Comparison of ENCODE assay signal across 13 cellular contexts in the genomic region with DNA sequence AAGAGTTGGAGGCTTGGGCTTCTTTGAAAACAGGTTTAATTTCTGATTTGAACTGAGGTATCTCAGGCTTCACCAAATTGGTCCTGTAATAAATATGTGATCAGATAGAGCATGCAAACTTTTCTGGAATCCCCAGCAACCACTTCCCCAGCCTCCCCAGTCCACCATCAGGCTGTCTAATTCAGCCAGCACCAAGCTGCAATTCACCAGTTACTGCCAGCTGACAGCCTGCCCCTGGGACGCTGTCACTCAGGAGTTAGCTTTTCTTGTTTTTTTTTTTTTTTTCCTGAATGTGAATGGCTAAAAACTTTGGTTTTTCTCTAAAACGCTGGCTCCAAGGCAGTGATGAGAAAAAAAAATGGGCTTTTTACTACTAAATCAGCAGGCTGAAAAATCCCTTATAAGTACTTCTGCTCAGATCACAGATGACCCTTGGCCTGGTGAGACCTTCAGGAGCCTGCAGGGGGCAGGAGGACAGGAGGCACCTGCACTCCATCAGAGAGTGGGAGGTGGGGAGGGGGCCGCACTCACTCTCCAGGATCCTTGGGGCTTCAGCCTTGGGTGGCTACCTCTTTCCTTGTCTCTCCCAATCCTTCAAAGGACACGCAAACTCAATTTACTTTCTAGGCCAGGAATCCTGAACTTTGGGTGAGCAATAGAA.
A peak's percentile ranks its signal among the peaks of the same experiment; 100 is the strongest.
DNase-seq lines count a peak whose midpoint lies in the region; ATAC-seq, FAIRE-seq and TF ChIP-seq lines count a peak whose summit lies in the region.
"Had no signal": no experiment of that assay in that cellular context is flagged by ENCODE, and none has a peak within 500 bp of the region (broad histone marks: within the 10 kb centered on the region; RNA-seq: fewer than 3 reads in every experiment).

No MANE protein-coding gene starts in this region.

- H3K27me3 ChIP-seq in HepG2 (ENCODE audit: control insufficient read depth in 1 of 2, insufficient read depth in 2 of 2, low read length in 2 of 2) (no peaks in the 10 kb centered on the region), right lobe of liver (no peaks in the 10 kb centered on the region), upper lobe of left lung (no peaks in the 10 kb centered on the region)
- H3K27me3 ChIP-seq: Peyer's patch had no signal

- H3K9me3 Mint-ChIP-seq in endothelial cell (ENCODE audit: unreplicated experiment): no peaks in the 10 kb centered on the region

- FAIRE-seq in HepG2 (lab: Jason Lieb, UNC): no peak
- FAIRE-seq: kidney had no signal

- no peak overlapping the region for H3K27ac Mint-ChIP-seq in endothelial cell (ENCODE audit: unreplicated experiment)

- DNase-seq in HepG2 (ENCODE audit: low spot score) (no peak), right lobe of liver (no peak), SK-N-DZ (ENCODE audit: low spot score) (peak; percentile 68), endothelial cell (ENCODE audit: low spot score) (peak; percentile 30), NCI-H2107 (lab: John Stamatoyannopoulos, UW) (no peak), COR-L47 (lab: John Stamatoyannopoulos, UW) (no peak), upper lobe of left lung (no peak), NCI-H1417 (lab: John Stamatoyannopoulos, UW) (no peak)
- DNase-seq: caudate nucleus, GDM1, kidney, Peyer's patch had no signal

- no peak for TF ChIP-seq EP300 in HepG2 (IDR thresholded peaks at IDR 0.05; ENCODE audit: low read depth in 2 of 2, low read length in 2 of 2)
- no peak for TF ChIP-seq EP300 in HepG2 (CRISPR knock-in tag; IDR thresholded peaks at IDR 0.05; ENCODE audit: borderline replicate concordance)
- TF ChIP-seq EP300 in upper lobe of left lung (IDR thresholded peaks at IDR 0.05): no peak

- H4K20me1 ChIP-seq in HepG2 (ENCODE audit: insufficient read depth, low read length): no peaks in the 10 kb centered on the region

- no peak for TF ChIP-seq POLR2A in HepG2 (IDR thresholded peaks at IDR 0.05; ENCODE audit: insufficient read depth in 1 of 2, low read depth in 2 of 2, low read length in 2 of 2)
- no peak for TF ChIP-seq POLR2A in right lobe of liver (IDR thresholded peaks at IDR 0.05)
- no peak for TF ChIP-seq POLR2A in upper lobe of left lung (IDR thresholded peaks at IDR 0.05)

- no peaks in the 10 kb centered on the region for H3K36me3 Mint-ChIP-seq in endothelial cell (ENCODE audit: low read depth, unreplicated experiment)

- H3K36me3 ChIP-seq in HepG2 (replicated peaks in 1 of 2; ENCODE audit: control insufficient read depth in 1 of 2, insufficient read depth in 2 of 2, low read length in 2 of 2) (no peaks in the 10 kb centered on the region), right lobe of liver (no peaks in the 10 kb centered on the region), upper lobe of left lung (no peaks in the 10 kb centered on the region)
- H3K36me3 ChIP-seq: HAP-1, Peyer's patch had no signal

- 29% methylated on average over 4 of the region's 4 CpGs for WGBS in HepG2 (ENCODE audit: low lambda C conversion rate)
- 52% methylated on average over 4 of the region's 4 CpGs for WGBS in right lobe of liver (ENCODE audit: insufficient coverage, low coverage, low lambda C conversion rate, missing lambda C conversion rate)
- 83 to 85% methylated on average over 4 of the region's 4 CpGs for WGBS in upper lobe of left lung, 2 donors

- no peak overlapping the region for H3K4me3 Mint-ChIP-seq in endothelial cell (ENCODE audit: unreplicated experiment)

- no TSS peak for BruUV-seq in HepG2 (replicated peaks; lab: Mats Ljungman, UMichigan)

- no peak for TF ChIP-seq RAD21 in HepG2 (CRISPR knock-in tag; IDR thresholded peaks at IDR 0.05)

- H3K4me1 ChIP-seq in HepG2 (ENCODE audit: insufficient read depth, low read length): no peaks in the 10 kb centered on the region
- H3K4me1 ChIP-seq in right lobe of liver: no peaks in the 10 kb centered on the region
- no peaks in the 10 kb centered on the region for H3K4me1 ChIP-seq in upper lobe of left lung
- H3K4me1 ChIP-seq: HAP-1, Peyer's patch had no signal

- H3K4me3 ChIP-seq in HepG2 (replicated peaks in 1 of 3; ENCODE audit: insufficient read depth in 1 of 3, low read depth in 2 of 3, low read length in 3 of 3) (no peak overlapping the region), right lobe of liver (no peak overlapping the region), upper lobe of left lung (no peak overlapping the region)
- H3K4me3 ChIP-seq: HAP-1, Peyer's patch had no signal

- in situ Hi-C loops in HepG2 (cut with HindIII; ENCODE audit: extremely low pct_ligation_motif_present, low pct_unique_long_range_greater_than_20kb): no loop called here

- CTCF ChIA-PET in HepG2 (lab: Yijun Ruan, JAX; ENCODE audit: low intra/inter-chr PET ratio, low total read pairs): no interaction called here

- no peaks in the 10 kb centered on the region for H3K27me3 Mint-ChIP-seq in endothelial cell (ENCODE audit: unreplicated experiment)

- no peak overlapping the region for H3K4me2 ChIP-seq in HepG2 (ENCODE audit: low read depth, low read length)

- no peak overlapping the region for H3K9ac ChIP-seq in HepG2 (ENCODE audit: insufficient read depth, low read depth, low read length)

- peaks cover 3% of the 10 kb centered on the region for H3K4me1 Mint-ChIP-seq in endothelial cell (ENCODE audit: unreplicated experiment)

- H3K9me3 ChIP-seq in HepG2 (ENCODE audit: low read length) (no peaks in the 10 kb centered on the region), right lobe of liver (no peaks in the 10 kb centered on the region), upper lobe of left lung (no peaks in the 10 kb centered on the region)
- H3K9me3 ChIP-seq: HAP-1, Peyer's patch had no signal

- peak; percentile 22; the same call in 1 of the 2 replicates for TF ChIP-seq CTCF in HepG2 (CRISPR knock-in tag; IDR thresholded peaks at IDR 0.05)
- TF ChIP-seq CTCF in right lobe of liver (IDR thresholded peaks at IDR 0.05): no peak
- TF ChIP-seq CTCF in endothelial cell (IDR thresholded peaks at IDR 0.05; ENCODE audit: unreplicated experiment): no peak
- TF ChIP-seq CTCF in upper lobe of left lung (IDR thresholded peaks at IDR 0.05): no peak

- H2AFZ ChIP-seq in HepG2 (ENCODE audit: low read length): no peak overlapping the region

- H3K79me2 ChIP-seq in HepG2 (ENCODE audit: insufficient read depth, low read length): no peaks in the 10 kb centered on the region

- POLR2A ChIA-PET in HepG2 (lab: Yijun Ruan, JAX): no interaction called here

- H3K27ac ChIP-seq in HepG2 (ENCODE audit: extremely low read length, insufficient read depth, low read length) (no peak overlapping the region), right lobe of liver (no peak overlapping the region), upper lobe of left lung (no peak overlapping the region)

- ATAC-seq in HepG2 (peak; percentile 69), right lobe of liver (no peak), upper lobe of left lung (ENCODE audit: low FRiP score in 2 of 2) (no peak)

- intact Hi-C loops in HepG2 (cut with micrococcal nuclease; ENCODE audit: unreplicated experiment): no loop called here
- intact Hi-C loops in right lobe of liver (cut with DNase I): no loop called here

TF ChIP-seq in HepG2, 621 proteins besides CTCF, POLR2A, EP300 and RAD21:
- TF ChIP-seq HNF4G (IDR thresholded peaks at IDR 0.05; ENCODE audit: borderline replicate concordance, low read depth, low read length) (0 out of 2 replicates have a peak, but pooled peaks have one; percentile 29), HNF4G (CRISPR knock-in tag; IDR thresholded peaks at IDR 0.05; ENCODE audit: borderline replicate concordance, low read depth) (no peak), ZNF75D (CRISPR knock-in tag; IDR thresholded peaks at IDR 0.05; ENCODE audit: borderline replicate concordance) (no peak), ADNP (CRISPR knock-in tag; IDR thresholded peaks at IDR 0.05) (no peak)

Comparison
In these comparisons a context has a peak if more than half of its experiments do, and no peak if none do; other contexts are left out.
1. DNase-seq: peak in SK-N-DZ (single experiment) and endothelial cell (single experiment); none in HepG2 (single experiment), right lobe of liver (0 of 3), NCI-H2107 (single experiment), COR-L47 (single experiment), upper lobe of left lung (0 of 2) and NCI-H1417 (0 of 3).